ENCODE assay signal across 19 cellular contexts in genomic region chr4:138560448-138560847, GRCh38.
DNase-seq lines count a peak whose midpoint lies in the region; FAIRE-seq and TF ChIP-seq lines count a peak whose summit lies in the region.
"Had no signal": no experiment of that assay in that cellular context is flagged by ENCODE, and none has a peak within 500 bp of the region (broad histone marks: within the 10 kb centered on the region; RNA-seq: fewer than 3 reads in every experiment).

No MANE protein-coding gene starts in this region.

- peak overlapping the region in 2 of 11 experiments; percentile 27 to 80; a peak in 2 of 22 replicates for H3K27ac ChIP-seq in BLaER1 treated with 17β-estradiol and CSF1 and Interleukin-3, amounts not matched to agents 10 nM and 100 nM
- H3K27ac ChIP-seq in H1 (ENCODE audit: low read depth, low read length) = no peak overlapping the region
- no peak overlapping the region for H3K27ac ChIP-seq in neuronal stem cell (replicated peaks; ENCODE audit: low read length)
- H3K27ac ChIP-seq: HL-60 had no signal

- no peak for TF ChIP-seq EP300 in H1 (IDR thresholded peaks at IDR 0.05; ENCODE audit: borderline replicate concordance in 1 of 2, low read depth in 2 of 2, low read length in 2 of 2)

- no peaks in the 10 kb centered on the region for H3K36me3 ChIP-seq in BLaER1 treated with 17β-estradiol and CSF1 and Interleukin-3, amounts not matched to agents 10 nM and 100 nM
- H3K36me3 ChIP-seq in H1 (ENCODE audit: control insufficient read depth in 2 of 4, insufficient read depth in 4 of 4, low read length in 3 of 4) = no peaks in the 10 kb centered on the region
- H3K36me3 ChIP-seq in neuronal stem cell (replicated peaks in 1 of 2; ENCODE audit: control insufficient read depth in 2 of 2, insufficient read depth in 2 of 2, low read length in 2 of 2) = no peaks in the 10 kb centered on the region

- no peak overlapping the region for H2BK20ac ChIP-seq in H1 (ENCODE audit: low read length)

- H3K14ac ChIP-seq in H1 (ENCODE audit: insufficient read length) (no peak overlapping the region), neuronal stem cell (ENCODE audit: low read length) (no peak overlapping the region)

- H2BK120ac ChIP-seq in H1 (replicated peaks; ENCODE audit: low read depth, low read length) (no peak overlapping the region), neuronal stem cell (ENCODE audit: low read depth, low read length) (no peak overlapping the region)

- POLR2A ChIA-PET in H1 (lab: Charles Lee; ENCODE audit: partially characterized antibody) = no interaction called here

- H3K56ac ChIP-seq in H1 (replicated peaks; ENCODE audit: insufficient read length, low read depth, low read length) = no peak overlapping the region

- no peak overlapping the region for H3K23ac ChIP-seq in H1 (ENCODE audit: insufficient read length)
- H3K23ac ChIP-seq in neuronal stem cell (ENCODE audit: low read depth, low read length, poor library complexity) = no peak overlapping the region

- no peak overlapping the region for H2AK5ac ChIP-seq in H1 (ENCODE audit: low read depth, low read length)
- H2AK5ac ChIP-seq in neuronal stem cell (ENCODE audit: low read depth, low read length) = no peak overlapping the region

- peak overlapping the region in 10 of 11 experiments; percentile 77 to 95 (median 86); a peak in 18 of 22 replicates for H3K4me2 ChIP-seq in BLaER1 treated with 17β-estradiol and CSF1 and Interleukin-3, amounts not matched to agents 10 nM and 100 nM
- H3K4me2 ChIP-seq in H1 (ENCODE audit: insufficient read depth in 1 of 2, low read depth in 2 of 2, low read length in 2 of 2) = no peak overlapping the region
- no peak overlapping the region for H3K4me2 ChIP-seq in neuronal stem cell (ENCODE audit: insufficient read depth, low read length, poor library complexity, severe bottlenecking)

- no peak overlapping the region for H4K91ac ChIP-seq in H1 (replicated peaks; ENCODE audit: insufficient read length, low read length)
- no peak overlapping the region for H4K91ac ChIP-seq in neuronal stem cell (ENCODE audit: low read depth, low read length, poor library complexity)

- no peak overlapping the region for H2BK15ac ChIP-seq in H1 (ENCODE audit: low read length)
- no peak overlapping the region for H2BK15ac ChIP-seq in neuronal stem cell (ENCODE audit: low read length)

- H2AFZ ChIP-seq in H1 (ENCODE audit: low read length) (0 out of 2 replicates have a peak overlapping the region, but pooled peaks have one; percentile 91), neuronal stem cell (ENCODE audit: low read length) (no peak overlapping the region)

- peaks cover 25 to 41% (median 34%) of the 10 kb centered on the region in 10 experiments for H3K4me1 ChIP-seq in BLaER1 treated with 17β-estradiol and CSF1 and Interleukin-3, amounts not matched to agents 10 nM and 100 nM
- H3K4me1 ChIP-seq in H1 (replicated peaks in 1 of 4; ENCODE audit: control insufficient read depth in 3 of 4, insufficient read depth in 4 of 4, low read length in 3 of 4) (peaks cover 0 to 2% (median 0%) of the 10 kb centered on the region in 4 experiments; a peak in 1 of 7 replicates), neuronal stem cell (ENCODE audit: control insufficient read depth in 2 of 2, insufficient read depth in 1 of 2, low read depth in 1 of 2, low read length in 2 of 2) (peaks cover 2% of the 10 kb centered on the region in 2 donors)

- H3K27me3 Mint-ChIP-seq in endothelial cell (ENCODE audit: unreplicated experiment) = no peaks in the 10 kb centered on the region
- H3K27me3 Mint-ChIP-seq: CD8-positive, alpha-beta memory T cell had no signal

- peaks cover 4% of the 10 kb centered on the region for H3K4me1 Mint-ChIP-seq in endothelial cell (ENCODE audit: unreplicated experiment)
- H3K4me1 Mint-ChIP-seq: CD8-positive, alpha-beta memory T cell had no signal

- H2BK12ac ChIP-seq in H1 (ENCODE audit: low read depth, low read length) (no peak overlapping the region; the same call in 1 of the 2 replicates), neuronal stem cell (ENCODE audit: low read length) (no peak overlapping the region)

- peak; percentile 31 for DNase-seq in HuH-7 (ENCODE audit: low spot score)
- DNase-seq in H1 (ENCODE audit: low read depth in 1 of 2, low spot score in 2 of 2) = peak; percentile 29 to 75
- no peak for DNase-seq in neuronal stem cell (ENCODE audit: low spot score)
- DNase-seq in activated effector memory CD4-positive, alpha-beta T cell treated with anti-CD3 and anti-CD28 coated beads, Interleukin-2, amount 50 U/mL, for 16 hours = no peak
- DNase-seq in endothelial cell (ENCODE audit: low spot score) = no peak
- DNase-seq in COLO829 (ENCODE audit: low spot score) = no peak
- DNase-seq in germinal center (ENCODE audit: low spot score) = no peak
- DNase-seq: CD8-positive, alpha-beta memory T cell; DMS79; HCEC 1CT; NCI-H1105 treated with DMSO at 0.1 percent for 48 hours; NCI-H1694 treated with DMSO at 0.1 percent for 48 hours; NCI-H510A; NCI-H748 treated with DMSO at 0.1 percent for 48 hours; OCI-M1; SIG-M5 had no signal

- peaks cover 0 to 8% (median 0%) of the 10 kb centered on the region in 11 experiments; a peak in 6 of 22 replicates for H3K9me3 ChIP-seq in BLaER1 treated with 17β-estradiol and CSF1 and Interleukin-3, amounts not matched to agents 10 nM and 100 nM (replicated peaks in 1 of 11)
- H3K9me3 ChIP-seq in H1 (ENCODE audit: insufficient read depth in 2 of 2, low read depth in 1 of 2, low read length in 1 of 2) (no peaks in the 10 kb centered on the region; a peak in 1 of 4 replicates), neuronal stem cell (replicated peaks in 1 of 2; ENCODE audit: control insufficient read depth in 2 of 2, insufficient read depth in 1 of 2, low read depth in 1 of 2, low read length in 2 of 2) (no peaks in the 10 kb centered on the region)

- H3K27me3 ChIP-seq in BLaER1 treated with 17β-estradiol and CSF1 and Interleukin-3, amounts not matched to agents 10 nM and 100 nM = peaks cover 0 to 16% (median 0%) of the 10 kb centered on the region in 11 experiments; a peak in 8 of 22 replicates
- H3K27me3 ChIP-seq in H1 (replicated peaks in 1 of 4; ENCODE audit: control insufficient read depth in 3 of 4, extremely low read depth in 1 of 4, insufficient read depth in 3 of 4, low read length in 3 of 4) (no peaks in the 10 kb centered on the region), neuronal stem cell (ENCODE audit: control insufficient read depth in 3 of 3, insufficient read depth in 3 of 3, low read depth in 1 of 3, low read length in 3 of 3) (no peaks in the 10 kb centered on the region)

- H3K9me3 Mint-ChIP-seq in endothelial cell (ENCODE audit: unreplicated experiment) = no peaks in the 10 kb centered on the region

- H3K79me2 ChIP-seq in H1 (ENCODE audit: control insufficient read depth in 1 of 2, insufficient read depth in 2 of 2, low read length in 2 of 2) = no peaks in the 10 kb centered on the region

- no peak for FAIRE-seq in H1 (lab: Jason Lieb, UNC)
- FAIRE-seq: A204.1 had no signal

- no peak for TF ChIP-seq POLR2A in H1 (IDR thresholded peaks at IDR 0.05; ENCODE audit: control extremely low read depth in 1 of 2, low read depth in 2 of 2, low read length in 2 of 2)

- H2BK5ac ChIP-seq in H1 (ENCODE audit: low read depth, low read length) (no peak overlapping the region), neuronal stem cell (ENCODE audit: low read length) (no peak overlapping the region)

- no peak overlapping the region for H3K4me3 ChIP-seq in BLaER1 treated with 17β-estradiol and CSF1 and Interleukin-3, amounts not matched to agents 10 nM and 100 nM
- H3K4me3 ChIP-seq in H1 (ENCODE audit: extremely low read depth in 1 of 4, insufficient read depth in 2 of 4, low read depth in 3 of 4, low read length in 4 of 4) (no peak overlapping the region), neuronal stem cell (ENCODE audit: low read length in 2 of 2) (no peak overlapping the region)

- H4K20me1 ChIP-seq in BLaER1 treated with 17β-estradiol and CSF1 and Interleukin-3, amounts not matched to agents 10 nM and 100 nM = no peaks in the 10 kb centered on the region
- no peaks in the 10 kb centered on the region for H4K20me1 ChIP-seq in H1 (replicated peaks in 1 of 2; ENCODE audit: control insufficient read depth in 1 of 2, insufficient read depth in 2 of 2, low read length in 2 of 2)

- no peak overlapping the region for H3K4me3 Mint-ChIP-seq in endothelial cell (ENCODE audit: unreplicated experiment)
- H3K4me3 Mint-ChIP-seq: CD8-positive, alpha-beta memory T cell had no signal

- H4K8ac ChIP-seq in H1 (ENCODE audit: extremely low read depth, insufficient read depth, low read length) (peak overlapping the region; percentile 60; the same call in 1 of the 2 replicates), neuronal stem cell (ENCODE audit: low read depth, low read length) (no peak overlapping the region)

- H3K79me1 ChIP-seq in H1 (ENCODE audit: low read depth, low read length) = no peaks in the 10 kb centered on the region
- no peaks in the 10 kb centered on the region for H3K79me1 ChIP-seq in neuronal stem cell (ENCODE audit: low read depth, low read length)

- H3K23me2 ChIP-seq in H1 (ENCODE audit: low read depth, low read length) = no peaks in the 10 kb centered on the region

- TF ChIP-seq RAD21 in H1 (IDR thresholded peaks at IDR 0.05 in 1 of 2, conservative IDR thresholded peaks at IDR 0.05 in 1 of 2; ENCODE audit: low read depth in 2 of 2, low read length in 2 of 2) = peak; percentile 59 to 71

- no peaks in the 10 kb centered on the region for H3K36me3 Mint-ChIP-seq in endothelial cell (ENCODE audit: low read depth, unreplicated experiment)
- H3K36me3 Mint-ChIP-seq: CD8-positive, alpha-beta memory T cell had no signal

- H4K5ac ChIP-seq in H1 (ENCODE audit: insufficient read length, low read depth, low read length) = no peak overlapping the region

- TF ChIP-seq CTCF in H1 (IDR thresholded peaks at IDR 0.05; ENCODE audit: control extremely low read depth in 1 of 3, insufficient read depth in 1 of 3, low read depth in 1 of 3, low read length in 3 of 3) = peak; percentile 51 to 65 (median 61)
- no peak for TF ChIP-seq CTCF in endothelial cell (IDR thresholded peaks at IDR 0.05; ENCODE audit: unreplicated experiment)

- H3K18ac ChIP-seq in H1 (ENCODE audit: extremely low read depth, low read length) (no peak overlapping the region), neuronal stem cell (ENCODE audit: low read length) (peak overlapping the region; percentile 30)

- H3K4ac ChIP-seq in H1 (replicated peaks; ENCODE audit: insufficient read length, low read depth, low read length) (no peak overlapping the region), neuronal stem cell (ENCODE audit: low read length) (no peak overlapping the region)

- 83% methylated on average over 21 of the region's 21 CpGs; no CpG with 5 or more reads in 1 of the 2 experiments for WGBS in H1 (ENCODE audit: extremely low coverage in 1 of 2, insufficient coverage in 1 of 2, insufficient read length in 1 of 2, insufficient replicate concordance in 2 of 2, low coverage in 1 of 2, low lambda C conversion rate in 2 of 2, missing lambda C conversion rate in 1 of 2), 2 experiments
- no CpG with 5 or more reads among the region's 21 CpGs for WGBS in neuronal stem cell (ENCODE audit: extremely low coverage in 2 of 2, insufficient read length in 2 of 2, insufficient replicate concordance in 1 of 2), 2 donors

- no peak overlapping the region for H3K27ac Mint-ChIP-seq in endothelial cell (ENCODE audit: unreplicated experiment)
- H3K27ac Mint-ChIP-seq: CD8-positive, alpha-beta memory T cell had no signal

- peak overlapping the region in 1 of 11 experiments; percentile 20; a peak in 1 of 22 replicates for H3K9ac ChIP-seq in BLaER1 treated with 17β-estradiol and CSF1 and Interleukin-3, amounts not matched to agents 10 nM and 100 nM
- H3K9ac ChIP-seq in H1 (replicated peaks in 1 of 4; ENCODE audit: extremely low read depth in 1 of 4, low read depth in 3 of 4, low read length in 3 of 4) (no peak overlapping the region), neuronal stem cell (ENCODE audit: low read depth, low read length, poor library complexity) (no peak overlapping the region)

- CTCF ChIA-PET in H1 (lab: Charles Lee; ENCODE audit: partially characterized antibody) = interaction anchor here (0.5 to 5.6 kb wide), 23 partner anchors 8 to 1299 kb away, joined by 3 to 77 read pairs (median 4); no protein-coding TSS in a partner anchor

Comparison
In these comparisons a context has a peak if more than half of its experiments do, and no peak if none do; other contexts are left out.
1. H3K4me2 ChIP-seq: peak in BLaER1 treated with 17β-estradiol and CSF1 and Interleukin-3, amounts not matched to agents 10 nM and 100 nM (10 of 11); none in H1 (0 of 2) and neuronal stem cell (single experiment).
2. DNase-seq: peak in HuH-7 (single experiment) and H1 (2 of 2); none in neuronal stem cell (single experiment), activated effector memory CD4-positive, alpha-beta T cell treated with anti-CD3 and anti-CD28 coated beads, Interleukin-2, amount 50 U/mL, for 16 hours (single experiment), endothelial cell (single experiment), COLO829 (single experiment) and germinal center (single experiment).